ENCODE assay signal across 8 cellular contexts in the genomic region with DNA sequence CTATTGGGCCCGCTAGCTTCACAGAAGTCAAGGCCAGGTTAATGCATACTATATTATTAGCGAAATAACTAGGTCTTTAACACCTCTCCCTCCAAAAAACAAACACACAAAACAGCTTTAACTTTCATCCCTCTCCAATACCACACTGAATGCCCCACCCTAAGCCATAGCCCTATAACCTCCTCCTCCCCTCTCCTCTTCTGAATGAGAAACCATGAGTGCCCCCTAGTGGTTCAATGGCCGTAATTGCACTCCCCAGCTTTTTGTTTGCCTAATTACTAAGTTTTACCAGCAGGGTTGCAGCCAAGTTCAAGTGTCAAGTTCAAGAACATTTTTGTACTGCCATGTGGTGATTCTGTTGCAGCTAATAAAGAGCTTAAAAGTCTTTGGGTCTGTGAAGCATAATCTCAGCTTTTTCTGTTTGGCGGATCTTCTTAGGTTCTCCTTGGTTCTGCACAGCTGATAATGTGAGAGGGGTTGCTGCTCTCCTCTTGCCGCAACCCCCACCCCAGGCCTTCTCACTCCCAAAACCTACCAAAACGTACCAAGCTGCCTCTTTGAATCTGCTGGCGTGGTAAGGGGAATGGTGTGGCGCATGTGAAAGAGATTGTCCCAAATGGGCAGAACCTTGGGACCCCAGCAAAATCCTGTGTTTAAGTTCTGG. TPM values are rescaled to one million over a fixed set of nuclear protein-coding genes. Genes with fewer than 3 reads are reported as not detected.
DNase-seq lines count a peak whose midpoint lies in the region; ATAC-seq and TF ChIP-seq lines count a peak whose summit lies in the region.

No MANE protein-coding gene starts in this region.

- no peak overlapping the region for H3K27ac Mint-ChIP-seq in activated naive CD4-positive, alpha-beta T cell treated with anti-CD3 and anti-CD28 coated beads, Interleukin-2, amount 10 ng/mL, durations not matched to agents 7 days and 5 days
- H3K27ac Mint-ChIP-seq in glutamatergic neuron (ENCODE audit: unreplicated experiment) (peak overlapping the region; percentile 20), progenitor cell of endocrine pancreas (peak overlapping the region; percentile 25)

- no peaks in the 10 kb centered on the region for H3K36me3 ChIP-seq in DOHH2 (ENCODE audit: control insufficient read depth, low read length)
- H3K36me3 ChIP-seq in vagina = no peaks in the 10 kb centered on the region

- intact Hi-C loops in vagina (cut with DNase I) = loop anchor here (5.0 kb wide), 1 partner anchor 395 kb away; the partner anchor contains the start of gene CLDN11

- H3K4me3 ChIP-seq in DOHH2 (ENCODE audit: low read length) = no peak overlapping the region
- H3K4me3 ChIP-seq in vagina = no peak overlapping the region

- no peaks in the 10 kb centered on the region for H3K79me2 ChIP-seq in DOHH2 (ENCODE audit: control insufficient read depth, low read length)

- no peaks in the 10 kb centered on the region for H3K9me3 Mint-ChIP-seq in activated naive CD4-positive, alpha-beta T cell treated with anti-CD3 and anti-CD28 coated beads, Interleukin-2, amount 10 ng/mL, durations not matched to agents 7 days and 5 days
- H3K9me3 Mint-ChIP-seq in glutamatergic neuron (ENCODE audit: unreplicated experiment) = peaks cover 9% of the 10 kb centered on the region
- H3K9me3 Mint-ChIP-seq in progenitor cell of endocrine pancreas (ENCODE audit: low read depth) = no peaks in the 10 kb centered on the region

- peak; percentile 93 for TF ChIP-seq CTCF in DOHH2 (IDR thresholded peaks at IDR 0.05; ENCODE audit: low read depth, low read length, poor library complexity, severe bottlenecking)
- peak; percentile 97 for TF ChIP-seq CTCF in glutamatergic neuron (IDR thresholded peaks at IDR 0.05; ENCODE audit: partially characterized antibody, unreplicated experiment)
- TF ChIP-seq CTCF in progenitor cell of endocrine pancreas (IDR thresholded peaks at IDR 0.05; ENCODE audit: unreplicated experiment) = peak; percentile 96
- peak; percentile 55 to 98 (median 81) for TF ChIP-seq CTCF in vagina (IDR thresholded peaks at IDR 0.05)

- H3K4me3 Mint-ChIP-seq in activated naive CD4-positive, alpha-beta T cell treated with anti-CD3 and anti-CD28 coated beads, Interleukin-2, amount 10 ng/mL, durations not matched to agents 7 days and 5 days = no peak overlapping the region
- H3K4me3 Mint-ChIP-seq in glutamatergic neuron (ENCODE audit: unreplicated experiment) = no peak overlapping the region
- H3K4me3 Mint-ChIP-seq in progenitor cell of endocrine pancreas (ENCODE audit: low read depth) = no peak overlapping the region

- H4K20me1 ChIP-seq in DOHH2 (ENCODE audit: control insufficient read depth, insufficient read depth, low read depth, low read length) = no peaks in the 10 kb centered on the region

- H3K9me3 ChIP-seq in DOHH2 (ENCODE audit: control insufficient read depth, insufficient read depth, low read length) (no peaks in the 10 kb centered on the region), vagina (no peaks in the 10 kb centered on the region)

- H3K36me3 Mint-ChIP-seq in activated naive CD4-positive, alpha-beta T cell treated with anti-CD3 and anti-CD28 coated beads, Interleukin-2, amount 10 ng/mL, durations not matched to agents 7 days and 5 days = no peaks in the 10 kb centered on the region
- no peaks in the 10 kb centered on the region for H3K36me3 Mint-ChIP-seq in glutamatergic neuron (ENCODE audit: unreplicated experiment)
- no peaks in the 10 kb centered on the region for H3K36me3 Mint-ChIP-seq in progenitor cell of endocrine pancreas (ENCODE audit: insufficient read depth)

- H3F3A ChIP-seq in DOHH2 (ENCODE audit: control insufficient read depth, insufficient read depth) = no peaks in the 10 kb centered on the region

- H3K4me2 ChIP-seq in DOHH2 (ENCODE audit: low read length) = no peak overlapping the region

- H3K4me1 ChIP-seq in DOHH2 (ENCODE audit: control insufficient read depth, low read length) (no peaks in the 10 kb centered on the region), vagina (peaks cover 13% of the 10 kb centered on the region)

- ATAC-seq in SK-N-SH treated with all-trans-retinoic acid at 6 μM for 48 hours = peak; percentile 69

- TF ChIP-seq POLR2A in vagina (IDR thresholded peaks at IDR 0.05) = no peak

- H3K27ac ChIP-seq in DOHH2 (ENCODE audit: low read depth, low read length) = no peak overlapping the region
- no peak overlapping the region for H3K27ac ChIP-seq in vagina

- H3K27me3 Mint-ChIP-seq in activated naive CD4-positive, alpha-beta T cell treated with anti-CD3 and anti-CD28 coated beads, Interleukin-2, amount 10 ng/mL, durations not matched to agents 7 days and 5 days = peaks cover 7% of the 10 kb centered on the region
- H3K27me3 Mint-ChIP-seq in glutamatergic neuron (ENCODE audit: unreplicated experiment) (peaks cover 11% of the 10 kb centered on the region), progenitor cell of endocrine pancreas (peaks cover 26% of the 10 kb centered on the region)

- H3K27me3 ChIP-seq in DOHH2 (ENCODE audit: control insufficient read depth, low read length) (peaks cover 15% of the 10 kb centered on the region), vagina (no peaks in the 10 kb centered on the region)

- DNase-seq in HCEC 1CT = peak; percentile 83
- peak; percentile 66 for DNase-seq in NCI-H1092 (lab: John Stamatoyannopoulos, UW)
- DNase-seq in activated naive CD4-positive, alpha-beta T cell treated with anti-CD3 and anti-CD28 coated beads, Interleukin-2, amount 10 ng/mL, durations not matched to agents 7 days and 5 days = peak; percentile 79
- DNase-seq in glutamatergic neuron = peak; percentile 71
- DNase-seq in progenitor cell of endocrine pancreas (ENCODE audit: low spot score, unreplicated experiment) = peak; percentile 56
- DNase-seq in vagina (ENCODE audit: extremely low spot score in 2 of 2) = no peak

- no peaks in the 10 kb centered on the region for H3K9me2 ChIP-seq in DOHH2 (replicated peaks; ENCODE audit: control insufficient read depth, low read length)

- CTCF ChIA-PET in activated naive CD4-positive, alpha-beta T cell treated with anti-CD3 and anti-CD28 coated beads, Interleukin-2, amount 10 ng/mL, durations not matched to agents 7 days and 5 days (lab: Charles Lee) = interaction anchor here (0.7 to 7.7 kb wide), 27 partner anchors 8 to 1051 kb away, joined by 3 to 164 read pairs (median 4); partner anchors contain the start of gene CLDN11

- H3K4me1 Mint-ChIP-seq in activated naive CD4-positive, alpha-beta T cell treated with anti-CD3 and anti-CD28 coated beads, Interleukin-2, amount 10 ng/mL, durations not matched to agents 7 days and 5 days = peaks cover 5% of the 10 kb centered on the region
- H3K4me1 Mint-ChIP-seq in glutamatergic neuron (ENCODE audit: low read depth, unreplicated experiment) (peaks cover 16% of the 10 kb centered on the region), progenitor cell of endocrine pancreas (ENCODE audit: low read depth) (peaks cover 15% of the 10 kb centered on the region)

TF ChIP-seq in SK-N-SH treated with all-trans-retinoic acid at 6 μM for 48 hours, 23 proteins besides CTCF, POLR2A, EP300 and RAD21 (continues in another document):
- TF ChIP-seq PATZ1 (CRISPR knock-in tag; IDR thresholded peaks at IDR 0.05; ENCODE audit: borderline replicate concordance) = no peak
- TF ChIP-seq ZFP30 (CRISPR knock-in tag; IDR thresholded peaks at IDR 0.05) = no peak
- no peak for TF ChIP-seq RARB (CRISPR knock-in tag; IDR thresholded peaks at IDR 0.05)
- TF ChIP-seq OSR1 (CRISPR knock-in tag; IDR thresholded peaks at IDR 0.05) = no peak
- no peak for TF ChIP-seq ZNF70 (CRISPR knock-in tag; IDR thresholded peaks at IDR 0.05)
- no peak for TF ChIP-seq CSRNP3 (CRISPR knock-in tag; IDR thresholded peaks at IDR 0.05)
- TF ChIP-seq CSDC2 (CRISPR knock-in tag; IDR thresholded peaks at IDR 0.05) = no peak
- no peak for TF ChIP-seq ZFP3 (CRISPR knock-in tag; IDR thresholded peaks at IDR 0.05)
- TF ChIP-seq BACH2 (CRISPR knock-in tag; IDR thresholded peaks at IDR 0.05; ENCODE audit: borderline replicate concordance) = no peak
- no peak for TF ChIP-seq ARNTL (CRISPR knock-in tag; IDR thresholded peaks at IDR 0.05; ENCODE audit: borderline replicate concordance, low read depth)

RNA-seq across cellular contexts. Expression of gene RPL22L1, which starts 57.9 kb away (rescaled TPM):
- total RNA-seq in glutamatergic neuron (ENCODE audit: unreplicated experiment) (10.8 TPM), progenitor cell of endocrine pancreas (53.8 TPM in 2 replicates), vagina (36.1 TPM)

Comparison
In these comparisons a context has a peak if more than half of its experiments do, and no peak if none do; other contexts are left out.
1. DNase-seq: peak in HCEC 1CT (single experiment), NCI-H1092 (single experiment), activated naive CD4-positive, alpha-beta T cell treated with anti-CD3 and anti-CD28 coated beads, Interleukin-2, amount 10 ng/mL, durations not matched to agents 7 days and 5 days (single experiment), glutamatergic neuron (single experiment) and progenitor cell of endocrine pancreas (single experiment); none in vagina (0 of 2).
2. Peak in every context shown above with its lines, with median percentiles within 50 percentile points of each other: CTCF ChIP-seq.